Comparison of ENCODE assay signal across 20 cellular contexts in the genomic region with DNA sequence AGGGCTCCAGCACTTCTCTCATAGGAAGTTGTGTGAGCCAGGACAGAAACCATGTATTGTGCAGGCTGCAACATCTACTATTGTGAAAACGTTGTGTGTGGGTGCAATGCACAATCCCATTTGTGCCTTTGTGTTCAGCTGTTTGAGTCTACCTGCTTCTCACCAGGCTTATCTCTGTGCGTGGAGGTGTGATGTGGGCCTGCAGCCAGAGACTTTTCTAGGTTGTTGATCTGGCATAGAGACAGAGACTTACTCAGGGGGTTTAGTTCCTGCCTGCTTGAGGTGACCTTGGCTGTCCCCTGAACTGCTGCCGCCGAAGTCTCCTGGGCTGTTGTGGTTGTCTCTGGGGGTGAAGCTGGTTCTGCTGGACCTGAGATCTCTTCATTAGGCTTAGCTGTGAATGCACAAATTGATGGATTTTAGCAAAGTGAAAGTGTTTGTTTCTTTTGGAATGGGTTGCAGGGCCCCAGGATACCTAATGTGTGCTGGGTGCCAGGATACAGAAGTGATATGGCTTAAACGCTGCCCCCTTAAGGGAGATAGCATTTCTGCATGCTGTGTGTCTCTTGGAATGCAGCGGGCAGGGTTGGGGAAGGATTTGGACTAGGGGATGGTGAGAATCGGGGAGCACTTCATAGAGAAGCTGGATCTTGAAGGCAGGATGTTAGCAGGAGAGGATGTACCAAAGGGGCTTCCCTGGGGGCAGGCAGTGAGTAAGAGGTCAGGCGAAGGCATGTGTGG. TPM values are rescaled to one million over a fixed set of nuclear protein-coding genes. Genes with fewer than 3 reads are reported as not detected.
DNase-seq lines count a peak whose midpoint lies in the region; ATAC-seq and TF ChIP-seq lines count a peak whose summit lies in the region.
"Had no signal": no experiment of that assay in that cellular context is flagged by ENCODE, and none has a peak within 500 bp of the region (broad histone marks: within the 10 kb centered on the region; RNA-seq: fewer than 3 reads in every experiment).

No MANE protein-coding gene starts in this region.

- H3K79me2 ChIP-seq in OCI-LY7 (ENCODE audit: insufficient read depth, low read depth, low read length): no peaks in the 10 kb centered on the region
- H3K79me2 ChIP-seq: hepatocyte had no signal

- H3K4me2 ChIP-seq in OCI-LY7 (ENCODE audit: low read length): no peak overlapping the region
- H3K4me2 ChIP-seq: hepatocyte had no signal

- H3K36me3 ChIP-seq in cardiac muscle cell (no peaks in the 10 kb centered on the region), heart right ventricle (no peaks in the 10 kb centered on the region), OCI-LY7 (ENCODE audit: insufficient read depth, low read length) (no peaks in the 10 kb centered on the region)
- H3K36me3 ChIP-seq: left ventricle myocardium inferior, prostate gland had no signal

- no peak overlapping the region for H3K27ac ChIP-seq in cardiac muscle cell
- no peak overlapping the region for H3K27ac ChIP-seq in heart right ventricle
- H3K27ac ChIP-seq in OCI-LY7 (ENCODE audit: low read depth, low read length, poor library complexity, severe bottlenecking): no peak overlapping the region
- H3K27ac ChIP-seq: hepatocyte, left ventricle myocardium inferior, prostate gland, SK-N-MC had no signal

- peaks cover 43% of the 10 kb centered on the region for H3K27me3 Mint-ChIP-seq in type B pancreatic cell

- H3K36me3 Mint-ChIP-seq in type B pancreatic cell: no peaks in the 10 kb centered on the region

- no peaks in the 10 kb centered on the region for H3K27me3 ChIP-seq in cardiac muscle cell
- H3K27me3 ChIP-seq in heart right ventricle: peaks cover 0 to 35% (median 17%) of the 10 kb centered on the region in 7 donors

- H3K4me3 Mint-ChIP-seq in type B pancreatic cell: no peak overlapping the region
- H3K4me3 Mint-ChIP-seq: CD8-positive, alpha-beta memory T cell had no signal

- H3K9me3 Mint-ChIP-seq in type B pancreatic cell: peaks cover 6% of the 10 kb centered on the region

- H4K20me1 ChIP-seq in OCI-LY7 (ENCODE audit: insufficient read depth, low read length): no peaks in the 10 kb centered on the region

- no peaks in the 10 kb centered on the region for H3K4me1 ChIP-seq in cardiac muscle cell (ENCODE audit: low read depth)
- H3K4me1 ChIP-seq in heart right ventricle: no peaks in the 10 kb centered on the region
- H3K4me1 ChIP-seq in OCI-LY7 (ENCODE audit: insufficient read depth, low read length, poor library complexity, severe bottlenecking): no peaks in the 10 kb centered on the region
- H3K4me1 ChIP-seq: left ventricle myocardium inferior, prostate gland had no signal

- DNase-seq in cardiac muscle cell (ENCODE audit: low read depth in 1 of 2, low spot score in 1 of 2): peak in 1 of 2 donors; percentile 11
- DNase-seq in heart right ventricle: no peak
- DNase-seq in OCI-LY7 (ENCODE audit: low spot score): no peak
- DNase-seq in head of caudate nucleus: peak in 27 of 42 donors; percentile 3 to 69 (median 30)
- DNase-seq in type B pancreatic cell (ENCODE audit: extremely low spot score, unreplicated experiment): no peak
- no peak for DNase-seq in mesenteric fat pad (ENCODE audit: low spot score)
- no peak for DNase-seq in T1000 (lab: John Stamatoyannopoulos, UW)
- DNase-seq: activated naive CD4-positive, alpha-beta T cell; CD8-positive, alpha-beta memory T cell; left ventricle myocardium inferior; NCI-H187 treated with DMSO at 0.1 percent for 48 hours; stimulated activated naive CD4-positive, alpha-beta T cell treated with Interleukin-2 at 50 U/mL for 16 hours had no signal

- no peak overlapping the region for H2AFZ ChIP-seq in OCI-LY7 (ENCODE audit: low read length)
- H2AFZ ChIP-seq: hepatocyte had no signal

- TF ChIP-seq CTCF in cardiac muscle cell (IDR thresholded peaks at IDR 0.05; ENCODE audit: low read depth, low read length) (peak; percentile 15), heart right ventricle (IDR thresholded peaks at IDR 0.05) (no peak), OCI-LY7 (conservative IDR thresholded peaks at IDR 0.05; ENCODE audit: low read length) (peak; percentile 44; the same call in 1 of the 2 replicates), type B pancreatic cell (conservative IDR thresholded peaks at IDR 0.05) (peak; percentile 38)

- ATAC-seq in heart right ventricle: no peak
- ATAC-seq in GM21786 (IDR thresholded peaks at IDR 0.05; ENCODE audit: unreplicated experiment): no peak

- no peak overlapping the region for H3K27ac Mint-ChIP-seq in type B pancreatic cell
- H3K27ac Mint-ChIP-seq: CD8-positive, alpha-beta memory T cell had no signal

- intact Hi-C loops in heart right ventricle (cut with DNase I): no loop called here
- intact Hi-C loops in OCI-LY7 (cut with micrococcal nuclease; ENCODE audit: unreplicated experiment): no loop called here
- intact Hi-C loops in head of caudate nucleus (cut with DNase I): no loop called here

- no peaks in the 10 kb centered on the region for H3K9me2 ChIP-seq in OCI-LY7 (ENCODE audit: insufficient read depth, low read length)

- H3K9me3 ChIP-seq in cardiac muscle cell (ENCODE audit: low read depth): no peaks in the 10 kb centered on the region
- peaks cover 0 to 9% (median 0%) of the 10 kb centered on the region in 11 donors for H3K9me3 ChIP-seq in heart right ventricle
- peaks cover 9% of the 10 kb centered on the region; the same call in 1 of the 2 replicates for H3K9me3 ChIP-seq in OCI-LY7 (ENCODE audit: low read length)
- H3K9me3 ChIP-seq: left ventricle myocardium inferior, prostate gland had no signal

- no peaks in the 10 kb centered on the region for H3K4me1 Mint-ChIP-seq in type B pancreatic cell (ENCODE audit: unreplicated experiment)
- H3K4me1 Mint-ChIP-seq: CD8-positive, alpha-beta memory T cell had no signal

- POLR2A ChIA-PET in OCI-LY7 (lab: Charles Lee): no interaction called here

- 47 to 52% methylated on average over 8 of the region's 8 CpGs for WGBS in heart right ventricle, 2 donors

- CTCF ChIA-PET in OCI-LY7 (lab: Charles Lee; ENCODE audit: unreplicated experiment): no interaction called here

- H3K4me3 ChIP-seq in cardiac muscle cell (no peak overlapping the region), heart right ventricle (no peak overlapping the region), OCI-LY7 (ENCODE audit: low read depth, low read length, poor library complexity, severe bottlenecking) (no peak overlapping the region)
- H3K4me3 ChIP-seq: hepatocyte, left ventricle myocardium inferior, prostate gland, SK-N-MC had no signal

- no TSS peak for BruUV-seq in OCI-LY7 (replicated peaks; lab: Mats Ljungman, UMichigan)

RNA-seq across cellular contexts. Expression of gene LACRT, which starts 2.5 kb away (rescaled TPM):
- total RNA-seq in cardiac muscle cell: not detected in 2 replicates
- polyA plus RNA-seq in cardiac muscle cell: not detected in 2 replicates
- total RNA-seq in heart right ventricle: not detected
- polyA plus RNA-seq in heart right ventricle: not detected
- not detected in 2 replicates for total RNA-seq in OCI-LY7 (2014; rRNA removed; shearing (Covaris generic))
- not detected in 2 replicates for total RNA-seq in OCI-LY7 (2022)
- total RNA-seq in type B pancreatic cell (ENCODE audit: low replicate concordance): not detected in 2 replicates
- not detected for total RNA-seq in mesenteric fat pad
- total RNA-seq: CD8-positive, alpha-beta memory T cell; fibroblast of lung; hepatocyte; left ventricle myocardium inferior; myocyte; NCI-H460; prostate gland had no signal
- polyA plus RNA-seq: AG04450; CD8-positive, alpha-beta memory T cell; fibroblast of lung; hepatocyte had no signal

RNA-seq across cellular contexts. Expression of gene DCD, which starts 16.0 kb away (rescaled TPM):
- total RNA-seq in cardiac muscle cell (not detected in 2 replicates), heart right ventricle (not detected), OCI-LY7 (2022) (not detected in 2 replicates), type B pancreatic cell (ENCODE audit: low replicate concordance) (not detected in 2 replicates), mesenteric fat pad (not detected)
- polyA plus RNA-seq in cardiac muscle cell (0.22 TPM in 1 of 2 replicates, not detected in the other), heart right ventricle (not detected)
- total RNA-seq in OCI-LY7 (2014; rRNA removed; shearing (Covaris generic)): not detected in 2 replicates
- total RNA-seq: CD8-positive, alpha-beta memory T cell; fibroblast of lung; hepatocyte; left ventricle myocardium inferior; myocyte; NCI-H460 had no signal
- polyA plus RNA-seq: AG04450; CD8-positive, alpha-beta memory T cell; fibroblast of lung; hepatocyte had no signal

RNA-seq across cellular contexts. Expression of gene PPP1R1A, which starts 43.7 kb away (rescaled TPM):
- 138 and 154 TPM in 2 replicates for total RNA-seq in cardiac muscle cell
- polyA plus RNA-seq in cardiac muscle cell: 196 and 266 TPM in 2 replicates
- total RNA-seq in heart right ventricle: 100 to 1,000 TPM in 3 of 10 donors, 10 to 100 TPM in 7; 39.4 to 378 (median 56.5) TPM
- 100 to 1,000 TPM in 1 of 2 donors, 10 to 100 TPM in 1; 46.6 to 203 TPM for polyA plus RNA-seq in heart right ventricle
- not detected in 2 replicates for total RNA-seq in OCI-LY7 (2014; rRNA removed; shearing (Covaris generic))
- not detected in 2 replicates for total RNA-seq in OCI-LY7 (2022)
- 24.9 and 43.3 TPM in 2 replicates for total RNA-seq in type B pancreatic cell (ENCODE audit: low replicate concordance)
- total RNA-seq in mesenteric fat pad: 184 TPM
- total RNA-seq: CD8-positive, alpha-beta memory T cell; fibroblast of lung; NCI-H460 had no signal
- polyA plus RNA-seq: AG04450; CD8-positive, alpha-beta memory T cell; fibroblast of lung had no signal

Comparison
In these comparisons a context has a peak if more than half of its experiments do, and no peak if none do; other contexts are left out.
1. CTCF ChIP-seq: peak in cardiac muscle cell (single experiment), OCI-LY7 (single experiment) and type B pancreatic cell (single experiment); none in heart right ventricle (0 of 9).
2. DNase-seq: peak in head of caudate nucleus (27 of 42); none in heart right ventricle (0 of 2), OCI-LY7 (single experiment), type B pancreatic cell (single experiment), mesenteric fat pad (single experiment) and T1000 (single experiment).
3. RNA of gene PPP1R1A, which starts 43.7 kb away (total RNA-seq): 184 TPM in mesenteric fat pad (single experiment), 138 to 154 TPM in cardiac muscle cell, 39.4 to 378 TPM in heart right ventricle and 24.9 to 43.3 TPM in type B pancreatic cell; not detected in OCI-LY7; every median in the first group is over 10 times any median in the second.